Comparison of ENCODE assay signal across 8 cellular contexts in the genomic region with DNA sequence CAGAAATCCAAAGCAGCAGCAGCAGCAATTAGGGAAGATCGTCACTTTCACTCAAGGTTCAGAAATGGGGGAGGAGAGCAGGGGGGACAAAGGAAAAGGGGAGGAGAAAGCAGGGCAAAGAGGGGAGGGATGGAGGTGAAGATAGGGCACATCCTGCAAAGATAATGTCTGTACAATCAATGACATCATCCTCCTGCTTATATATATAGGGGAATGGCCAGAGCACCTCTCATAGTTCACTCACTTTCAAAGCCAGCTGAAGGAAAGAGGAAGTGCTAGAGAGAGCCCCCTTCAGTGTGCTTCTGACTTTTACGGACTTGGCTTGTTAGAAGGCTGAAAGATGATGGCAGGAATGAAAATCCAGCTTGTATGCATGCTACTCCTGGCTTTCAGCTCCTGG. TPM values are rescaled to one million over a fixed set of nuclear protein-coding genes. Genes with fewer than 3 reads are reported as not detected.
DNase-seq lines count a peak whose midpoint lies in the region; ATAC-seq and TF ChIP-seq lines count a peak whose summit lies in the region.

A gene with protein sequence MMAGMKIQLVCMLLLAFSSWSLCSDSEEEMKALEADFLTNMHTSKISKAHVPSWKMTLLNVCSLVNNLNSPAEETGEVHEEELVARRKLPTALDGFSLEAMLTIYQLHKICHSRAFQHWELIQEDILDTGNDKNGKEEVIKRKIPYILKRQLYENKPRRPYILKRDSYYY (plus strand): TSS at position 232 of the 400 bp plus-strand sequence. CDS start 109 bp downstream, at position 341.

- no peaks in the 10 kb centered on the region for H3K27me3 ChIP-seq in iPS-18a (ENCODE audit: control insufficient read depth, insufficient read depth, low read length)

- H3K36me3 ChIP-seq in iPS-18a (ENCODE audit: control insufficient read depth, low read depth, low read length) = no peaks in the 10 kb centered on the region

- DNase-seq in NCI-H526 treated with DMSO at 0.1 percent for 48 hours (lab: John Stamatoyannopoulos, UW) (peak; percentile 16), NK-92 (lab: John Stamatoyannopoulos, UW; ENCODE audit: unreplicated experiment) (no peak), KG1 (lab: John Stamatoyannopoulos, UW) (no peak), omental fat pad (ENCODE audit: low spot score) (no peak), activated gamma-delta T cell treated with Interleukin-2 at 50 U/mL for 16 hours (no peak)

- H3K9ac ChIP-seq in iPS-18a (ENCODE audit: low read length) = no peak within 1 kb of the TSS

- H3K9me3 ChIP-seq in iPS-18a (ENCODE audit: control insufficient read depth, low read depth, low read length) = no peaks in the 10 kb centered on the region

- no peak for TF ChIP-seq CTCF in omental fat pad (IDR thresholded peaks at IDR 0.05)

- peak within 1 kb of the TSS; percentile 19 for H3K4me3 ChIP-seq in iPS-18a (ENCODE audit: low read length)

- ATAC-seq in GM18870 (IDR thresholded peaks at IDR 0.05; ENCODE audit: unreplicated experiment) = peak; percentile 63
- peak; percentile 72 for ATAC-seq in HG02852 (IDR thresholded peaks at IDR 0.05; ENCODE audit: unreplicated experiment)
- ATAC-seq in omental fat pad (ENCODE audit: low FRiP score) = no peak

- peaks cover 21% of the 10 kb centered on the region for H3K4me1 ChIP-seq in iPS-18a (ENCODE audit: control insufficient read depth, low read depth, low read length)

- H3K27ac ChIP-seq in iPS-18a (ENCODE audit: low read length) = no peak within 1 kb of the TSS

RNA-seq across cellular contexts. Expression of the gene that starts here (rescaled TPM):
- total RNA-seq in omental fat pad = 10 to 100 TPM in 1 of 4 donors, under 1 TPM in 1, not detected in 2; 0.46 to 25.1 TPM
